25 cellular contexts compared by ENCODE assay signal in genomic region chr17:14152726-14153125, GRCh38.
A peak's percentile ranks its signal among the peaks of the same experiment; 100 is the strongest.
DNase-seq lines count a peak whose midpoint lies in the region; ATAC-seq and TF ChIP-seq lines count a peak whose summit lies in the region.
"Had no signal": no experiment of that assay in that cellular context is flagged by ENCODE, and none has a peak within 500 bp of the region (broad histone marks: within the 10 kb centered on the region; RNA-seq: fewer than 3 reads in every experiment).

No MANE protein-coding gene starts in this region.

- peak overlapping the region; percentile 61 for H3K27ac ChIP-seq in CD4-positive, CD25-positive, alpha-beta regulatory T cell (ENCODE audit: insufficient read depth, low read length, poor library complexity, severe bottlenecking)
- peak overlapping the region in 4 of 12 donors; percentile 6 to 52 (median 16) for H3K27ac ChIP-seq in heart left ventricle
- H3K27ac ChIP-seq: BLaER1 treated with 17β-estradiol and CSF1 and Interleukin-3, amounts not matched to agents 10 nM and 100 nM; KMS-11; SJSA1 had no signal

- POLR2A ChIA-PET in WTC11 (lab: Charles Lee) = no interaction called here

- DNase-seq in CD4-positive, CD25-positive, alpha-beta regulatory T cell = no peak
- peak; percentile 35 for DNase-seq in NCI-H446 treated with DMSO at 0.1 percent for 48 hours (lab: John Stamatoyannopoulos, UW)
- peak; percentile 25 to 66 (median 62) for DNase-seq in heart left ventricle
- DNase-seq in left lobe of liver (ENCODE audit: low spot score) = no peak
- no peak for DNase-seq in WTC11 (ENCODE audit: low spot score)
- no peak for DNase-seq in activated CD4-positive, alpha-beta T cell treated with anti-CD3 and anti-CD28 coated beads, Interleukin-2, amount 50 U/mL, for 48 hours
- no peak for DNase-seq in stimulated activated CD4-positive, alpha-beta T cell treated with anti-CD3 and anti-CD28 coated beads, Interleukin-4, amount 100 ng/mL, for 24 hours
- DNase-seq: AML-193; COR-L47; GDM1; IMR-90; NCI-H1092; NCI-H1436; NCI-H187; NCI-H2081 treated with DMSO at 0.1 percent for 48 hours; NCI-H2171; NCI-H226; NCI-H524; NCI-H748 treated with DMSO at 0.1 percent for 48 hours; NK-92 treated with Interleukin-12 subunit alpha and Interleukin-12 subunit beta, amount 100 ng/mL, for 24 hours; PC-3 had no signal

- peak overlapping the region; percentile 87 to 96 (median 91) for H3K27ac Mint-ChIP-seq in CD4-positive, CD25-positive, alpha-beta regulatory T cell
- H3K27ac Mint-ChIP-seq in WTC11 = no peak overlapping the region

- CTCF ChIA-PET in WTC11 (lab: Charles Lee) = no interaction called here

- TF ChIP-seq POLR2A in heart left ventricle (IDR thresholded peaks at IDR 0.05) = no peak

- intact Hi-C loops in heart left ventricle (cut with DNase I) = no loop called here

- peaks cover 21 to 68% (median 49%) of the 10 kb centered on the region in 4 donors for H3K4me1 Mint-ChIP-seq in CD4-positive, CD25-positive, alpha-beta regulatory T cell
- no peaks in the 10 kb centered on the region; the same call in 1 of the 2 replicates for H3K4me1 Mint-ChIP-seq in WTC11

- no peak overlapping the region for H3K4me3 Mint-ChIP-seq in CD4-positive, CD25-positive, alpha-beta regulatory T cell
- H3K4me3 Mint-ChIP-seq in WTC11 = no peak overlapping the region

- no peak overlapping the region for H3K4me3 ChIP-seq in CD4-positive, CD25-positive, alpha-beta regulatory T cell (ENCODE audit: low read depth, low read length)
- no peak overlapping the region for H3K4me3 ChIP-seq in heart left ventricle
- H3K4me3 ChIP-seq: BLaER1 treated with 17β-estradiol and CSF1 and Interleukin-3, amounts not matched to agents 10 nM and 100 nM; SJSA1 had no signal

- H3K9me3 ChIP-seq in CD4-positive, CD25-positive, alpha-beta regulatory T cell (ENCODE audit: control insufficient read depth in 2 of 2, low read length in 2 of 2) = no peaks in the 10 kb centered on the region
- no peaks in the 10 kb centered on the region for H3K9me3 ChIP-seq in heart left ventricle
- H3K9me3 ChIP-seq: SJSA1 had no signal

- no peak for ATAC-seq in CD4-positive, CD25-positive, alpha-beta regulatory T cell (ENCODE audit: low read depth in 2 of 2)
- ATAC-seq in heart left ventricle (peak; percentile 92 to 96 (median 94)), left lobe of liver (peak; percentile 33), WTC11 (no peak)
- ATAC-seq: PC-3 had no signal

- no peaks in the 10 kb centered on the region for H3K27me3 ChIP-seq in CD4-positive, CD25-positive, alpha-beta regulatory T cell (ENCODE audit: control insufficient read depth, insufficient read depth, low read length)
- H3K27me3 ChIP-seq in heart left ventricle = no peaks in the 10 kb centered on the region
- H3K27me3 ChIP-seq: BLaER1 treated with 17β-estradiol and CSF1 and Interleukin-3, amounts not matched to agents 10 nM and 100 nM; SJSA1 had no signal

- H3K27me3 Mint-ChIP-seq in CD4-positive, CD25-positive, alpha-beta regulatory T cell = no peaks in the 10 kb centered on the region
- H3K27me3 Mint-ChIP-seq in WTC11 (ENCODE audit: low read depth) = no peaks in the 10 kb centered on the region
- H3K27me3 Mint-ChIP-seq: CD4-positive, alpha-beta memory T cell had no signal

- TF ChIP-seq CTCF in heart left ventricle (IDR thresholded peaks at IDR 0.05) (no peak), WTC11 (IDR thresholded peaks at IDR 0.05) (no peak)

- H3K4me1 ChIP-seq in CD4-positive, CD25-positive, alpha-beta regulatory T cell (ENCODE audit: control insufficient read depth, insufficient read depth, low read length, poor library complexity, severe bottlenecking) = peaks cover 23% of the 10 kb centered on the region
- peaks cover 0 to 20% (median 4%) of the 10 kb centered on the region in 12 donors for H3K4me1 ChIP-seq in heart left ventricle
- H3K4me1 ChIP-seq: BLaER1 treated with 17β-estradiol and CSF1 and Interleukin-3, amounts not matched to agents 10 nM and 100 nM; SJSA1 had no signal

- peaks cover 0 to 5% (median 0%) of the 10 kb centered on the region in 7 donors for H3K9me3 Mint-ChIP-seq in CD4-positive, CD25-positive, alpha-beta regulatory T cell
- no peaks in the 10 kb centered on the region for H3K9me3 Mint-ChIP-seq in WTC11

- H3K36me3 ChIP-seq in CD4-positive, CD25-positive, alpha-beta regulatory T cell (ENCODE audit: control insufficient read depth, insufficient read depth, low read length) = no peaks in the 10 kb centered on the region
- no peaks in the 10 kb centered on the region for H3K36me3 ChIP-seq in heart left ventricle
- H3K36me3 ChIP-seq: SJSA1 had no signal

- peaks cover 13% of the 10 kb centered on the region for H3K36me3 Mint-ChIP-seq in CD4-positive, CD25-positive, alpha-beta regulatory T cell
- no peaks in the 10 kb centered on the region for H3K36me3 Mint-ChIP-seq in WTC11

- WGBS in heart left ventricle, 4 donors = 30 to 40% (median 36%) methylated on average over 4 of the region's 4 CpGs

TF ChIP-seq in WTC11, 78 proteins besides CTCF, POLR2A, EP300 and RAD21 (continues in another document):
- no peak for TF ChIP-seq GABPB1 (CRISPR knock-in tag; IDR thresholded peaks at IDR 0.05)
- TF ChIP-seq ATF1 (CRISPR knock-in tag; IDR thresholded peaks at IDR 0.05) = no peak
- no peak for TF ChIP-seq ZBTB21 (CRISPR knock-in tag; IDR thresholded peaks at IDR 0.05; ENCODE audit: borderline replicate concordance)
- TF ChIP-seq SMAD4 (CRISPR knock-in tag; IDR thresholded peaks at IDR 0.05) = no peak
- no peak for TF ChIP-seq PRRX2 (CRISPR knock-in tag; IDR thresholded peaks at IDR 0.05)
- no peak for TF ChIP-seq NR1H2 (CRISPR knock-in tag; IDR thresholded peaks at IDR 0.05)
- TF ChIP-seq ELF4 (CRISPR knock-in tag; IDR thresholded peaks at IDR 0.05; ENCODE audit: low read depth) = no peak
- no peak for TF ChIP-seq NFE2L1 (CRISPR knock-in tag; IDR thresholded peaks at IDR 0.05)
- no peak for TF ChIP-seq ESRRA (CRISPR knock-in tag; IDR thresholded peaks at IDR 0.05; ENCODE audit: borderline replicate concordance)
- TF ChIP-seq AR (CRISPR knock-in tag; IDR thresholded peaks at IDR 0.05) = no peak
- no peak for TF ChIP-seq TEAD1 (CRISPR knock-in tag; IDR thresholded peaks at IDR 0.05)
- TF ChIP-seq SOX15 (CRISPR knock-in tag; IDR thresholded peaks at IDR 0.05) = no peak
- no peak for TF ChIP-seq HMGA2 (CRISPR knock-in tag; IDR thresholded peaks at IDR 0.05)
- TF ChIP-seq, protein P1, sequence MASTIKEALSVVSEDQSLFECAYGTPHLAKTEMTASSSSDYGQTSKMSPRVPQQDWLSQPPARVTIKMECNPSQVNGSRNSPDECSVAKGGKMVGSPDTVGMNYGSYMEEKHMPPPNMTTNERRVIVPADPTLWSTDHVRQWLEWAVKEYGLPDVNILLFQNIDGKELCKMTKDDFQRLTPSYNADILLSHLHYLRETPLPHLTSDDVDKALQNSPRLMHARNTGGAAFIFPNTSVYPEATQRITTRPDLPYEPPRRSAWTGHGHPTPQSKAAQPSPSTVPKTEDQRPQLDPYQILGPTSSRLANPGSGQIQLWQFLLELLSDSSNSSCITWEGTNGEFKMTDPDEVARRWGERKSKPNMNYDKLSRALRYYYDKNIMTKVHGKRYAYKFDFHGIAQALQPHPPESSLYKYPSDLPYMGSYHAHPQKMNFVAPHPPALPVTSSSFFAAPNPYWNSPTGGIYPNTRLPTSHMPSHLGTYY (CRISPR knock-in tag; IDR thresholded peaks at IDR 0.05) = no peak
- TF ChIP-seq ATF3 (CRISPR knock-in tag; conservative IDR thresholded peaks at IDR 0.05) = no peak
- no peak for TF ChIP-seq HMGXB4 (CRISPR knock-in tag; IDR thresholded peaks at IDR 0.05)
- no peak for TF ChIP-seq USF1 (CRISPR knock-in tag; IDR thresholded peaks at IDR 0.05)

Comparison
In these comparisons a context has a peak if more than half of its experiments do, and no peak if none do; other contexts are left out.
1. ATAC-seq: peak in heart left ventricle (4 of 4) and left lobe of liver (single experiment); none in CD4-positive, CD25-positive, alpha-beta regulatory T cell (0 of 2) and WTC11 (single experiment).
2. DNase-seq: peak in NCI-H446 treated with DMSO at 0.1 percent for 48 hours (single experiment) and heart left ventricle (5 of 5); none in CD4-positive, CD25-positive, alpha-beta regulatory T cell (0 of 3), left lobe of liver (single experiment), WTC11 (single experiment), activated CD4-positive, alpha-beta T cell treated with anti-CD3 and anti-CD28 coated beads, Interleukin-2, amount 50 U/mL, for 48 hours (0 of 2) and stimulated activated CD4-positive, alpha-beta T cell treated with anti-CD3 and anti-CD28 coated beads, Interleukin-4, amount 100 ng/mL, for 24 hours (single experiment).